Comparison of ENCODE assay signal across 29 cellular contexts in the genomic region with DNA sequence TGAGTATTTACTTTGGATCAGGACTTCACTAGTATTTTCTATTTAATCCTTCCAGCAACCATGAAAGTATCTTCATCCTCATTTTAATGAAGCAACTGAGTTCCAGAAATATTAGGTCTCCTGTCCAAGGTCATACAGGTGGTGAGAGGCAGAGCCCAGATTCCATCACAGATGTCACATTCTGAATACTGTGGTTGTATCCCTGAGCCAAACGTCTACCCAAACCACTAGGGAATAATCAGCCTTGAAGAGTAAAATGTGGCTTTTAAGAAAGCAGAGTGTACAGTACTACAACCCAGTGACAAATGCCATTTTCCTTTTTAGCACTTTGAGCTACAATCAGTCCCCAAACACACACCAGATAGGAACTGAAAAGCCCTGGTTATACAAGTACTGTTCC.
"Had no signal": no experiment of that assay in that cellular context is flagged by ENCODE, and none has a peak within 500 bp of the region (broad histone marks: within the 10 kb centered on the region; RNA-seq: fewer than 3 reads in every experiment).

No MANE protein-coding gene starts in this region.

- H3K4me3 ChIP-seq: colonic mucosa, esophagus squamous epithelium, lung, ovary, psoas muscle, smooth muscle cell, thyroid gland had no signal

- DNase-seq: colonic mucosa; effector memory CD4-positive, alpha-beta T cell; esophagus squamous epithelium; hypothalamus; immature natural killer cell; natural killer cell; occipital lobe; ovary; posterior cingulate gyrus; psoas muscle; right cardiac atrium; stimulated activated CD4-positive, alpha-beta T cell treated with anti-CD3 and anti-CD28 coated beads, Interleukin-12 subunit alpha, Interleukin-12 subunit beta, amount 100 ng/mL, for 4 hours; stimulated activated CD4-positive, alpha-beta T cell treated with anti-CD3 and anti-CD28 coated beads, Interleukin-1b, Interleukin-23, amount 100 ng/mL, for 48 hours; stimulated activated CD4-positive, alpha-beta T cell treated with anti-CD3 and anti-CD28 coated beads, Interleukin-4, amount 100 ng/mL, for 1 hour; stimulated activated CD8-positive, alpha-beta memory T cell treated with anti-CD3 and anti-CD28 coated beads, Interleukin-4, amount 100 ng/mL, for 48 hours; stimulated activated naive CD4-positive, alpha-beta T cell; stimulated activated naive CD8-positive, alpha-beta T cell treated with anti-CD3 and anti-CD28 coated beads, Interleukin-15, amount 100 ng/mL, for 72 hours; thyroid gland; trophoblast cell had no signal

- H3K4me3 Mint-ChIP-seq: central memory CD8-positive, alpha-beta T cell; dendritic cell treated with granulocyte-macrophage colony-stimulating factor and Interleukin-4, amounts not matched to agents 40 ng/mL and 50 ng/mL, for 4 days; immature natural killer cell; memory B cell; mesothelial cell of epicardium; natural killer cell; stimulated activated naive CD8-positive, alpha-beta T cell treated with anti-CD3 and anti-CD28 coated beads, Interleukin-15, amount 100 ng/mL, for 72 hours had no signal

- H3K4me1 Mint-ChIP-seq: central memory CD8-positive, alpha-beta T cell; immature natural killer cell; memory B cell; mesothelial cell of epicardium; natural killer cell; stimulated activated naive CD8-positive, alpha-beta T cell treated with anti-CD3 and anti-CD28 coated beads, Interleukin-15, amount 100 ng/mL, for 72 hours had no signal

- ATAC-seq: natural killer cell; psoas muscle; stimulated activated naive CD8-positive, alpha-beta T cell treated with anti-CD3 and anti-CD28 coated beads, Interleukin-15, amount 100 ng/mL, for 72 hours had no signal

- H3K4me2 ChIP-seq: smooth muscle cell had no signal

- H3K9me3 ChIP-seq: colonic mucosa, esophagus squamous epithelium, ovary, psoas muscle, thyroid gland had no signal

- H3K27ac Mint-ChIP-seq: dendritic cell treated with granulocyte-macrophage colony-stimulating factor and Interleukin-4, amounts not matched to agents 40 ng/mL and 50 ng/mL, for 4 days; immature natural killer cell; memory B cell; mesothelial cell of epicardium; natural killer cell; stimulated activated naive CD8-positive, alpha-beta T cell treated with anti-CD3 and anti-CD28 coated beads, Interleukin-15, amount 100 ng/mL, for 72 hours had no signal

- H3K9me3 Mint-ChIP-seq: central memory CD8-positive, alpha-beta T cell; dendritic cell treated with granulocyte-macrophage colony-stimulating factor and Interleukin-4, amounts not matched to agents 40 ng/mL and 50 ng/mL, for 4 days; mesothelial cell of epicardium; natural killer cell; stimulated activated naive CD8-positive, alpha-beta T cell treated with anti-CD3 and anti-CD28 coated beads, Interleukin-15, amount 100 ng/mL, for 72 hours had no signal

- H3K27ac ChIP-seq: colonic mucosa, esophagus squamous epithelium, ovary, psoas muscle, thyroid gland had no signal

- H3K27me3 ChIP-seq: colonic mucosa, esophagus squamous epithelium, ovary, thyroid gland had no signal

- H3K4me1 ChIP-seq: colonic mucosa, esophagus squamous epithelium, psoas muscle, thyroid gland had no signal

- H3K36me3 ChIP-seq: colonic mucosa, esophagus squamous epithelium, ovary, thyroid gland had no signal

- H3K36me3 Mint-ChIP-seq: immature natural killer cell, memory B cell, mesothelial cell of epicardium, natural killer cell had no signal

- FAIRE-seq: endothelial cell of umbilical vein, frontal cortex, keratinocyte, urothelium cell line had no signal
